8 cellular contexts compared by ENCODE assay signal in genomic region chr11:119206512-119207299, GRCh38. TPM values are rescaled to one million over a fixed set of nuclear protein-coding genes. Genes with fewer than 3 reads are reported as not detected.
DNase-seq lines count a peak whose midpoint lies in the region; ATAC-seq and TF ChIP-seq lines count a peak whose summit lies in the region.

No MANE protein-coding gene starts in this region.

- ATAC-seq in HG03342 (IDR thresholded peaks at IDR 0.05; ENCODE audit: unreplicated experiment): peak; percentile 19
- ATAC-seq in left colon: peak; percentile 33

- intact Hi-C loops in left colon (cut with DNase I, micrococcal nuclease): loop anchor here in 1 of 2 donors (5.0 kb wide), 1 partner anchor 116 kb away; no protein-coding TSS in a partner anchor

- no peak for TF ChIP-seq CTCF in cardiac fibroblast (IDR thresholded peaks at IDR 0.05; ENCODE audit: low read depth, low read length)

- DNase-seq in activated T-cell treated with anti-CD3 and anti-CD28 coated beads for 1 hour (ENCODE audit: low read depth): peak; percentile 27
- no peak for DNase-seq in activated T-cell treated with anti-CD3 and anti-CD28 coated beads, Interleukin-2, amount 50 U/mL, for 48 hours
- DNase-seq in T-helper 22 cell (ENCODE audit: low read depth): peak; percentile 41
- peak; percentile 12 to 21 for DNase-seq in cardiac fibroblast (ENCODE audit: low read depth in 2 of 2)
- peak; percentile 58 to 72 for DNase-seq in left colon
- DNase-seq in stimulated activated CD4-positive, alpha-beta T cell treated with anti-CD3 and anti-CD28 coated beads, Interleukin-1b, Interleukin-23, amount 100 ng/mL, for 24 hours (ENCODE audit: low read depth in 4 of 4, low spot score in 1 of 4): peak; percentile 25 to 45 (median 32)
- no peak for DNase-seq in ecto neural progenitor cell (ENCODE audit: low spot score)

- H3K4me3 ChIP-seq in cardiac fibroblast (replicated peaks in 1 of 2; ENCODE audit: low read depth in 2 of 2, low read length in 2 of 2): peak overlapping the region; percentile 95 to 96

RNA-seq across cellular contexts. Expression of gene CBL, which starts 0.6 kb away (rescaled TPM):
- 10 to 100 TPM; 12.4 to 14.1 TPM for total RNA-seq in left colon

RNA-seq across cellular contexts. Expression of gene NHERF4, which starts 21.4 kb away (rescaled TPM):
- 10 to 100 TPM; 63.6 to 85.0 TPM for total RNA-seq in left colon

RNA-seq across cellular contexts. Expression of gene NLRX1, which starts 38.2 kb away (rescaled TPM):
- total RNA-seq in left colon: 10 to 100 TPM; 14.8 to 17.9 TPM

RNA-seq across cellular contexts. Expression of gene ABCG4, which starts 57.9 kb away (rescaled TPM):
- not detected for total RNA-seq in left colon

Comparison
In these comparisons a context has a peak if more than half of its experiments do, and no peak if none do; other contexts are left out.
1. DNase-seq: peak in activated T-cell treated with anti-CD3 and anti-CD28 coated beads for 1 hour (single experiment), T-helper 22 cell (single experiment), cardiac fibroblast (2 of 2), left colon (2 of 2) and stimulated activated CD4-positive, alpha-beta T cell treated with anti-CD3 and anti-CD28 coated beads, Interleukin-1b, Interleukin-23, amount 100 ng/mL, for 24 hours (4 of 4); none in activated T-cell treated with anti-CD3 and anti-CD28 coated beads, Interleukin-2, amount 50 U/mL, for 48 hours (0 of 2) and ecto neural progenitor cell (single experiment).